8 cellular contexts compared by ENCODE assay signal in genomic region chr5:34898258-34898895, GRCh38. TPM values are rescaled to one million over a fixed set of nuclear protein-coding genes. Genes with fewer than 3 reads are reported as not detected.
DNase-seq lines count a peak whose midpoint lies in the region; ATAC-seq, FAIRE-seq and TF ChIP-seq lines count a peak whose summit lies in the region.

No MANE protein-coding gene starts in this region.

- intact Hi-C loops in Right ventricle myocardium inferior (cut with DNase I) = loop anchor here (1.0 to 10.0 kb wide), 3 partner anchors 244 to 413 kb away; partner anchors contain the start of gene RAI14
- intact Hi-C loops in cardiac septum (cut with DNase I) = loop anchor here (1.0 to 5.0 kb wide), 3 partner anchors 246 to 412 kb away; no protein-coding TSS in a partner anchor
- intact Hi-C loops in GM12878 (cut with micrococcal nuclease; ENCODE audit: unreplicated experiment) = loop anchor here (1.0 kb wide), 3 partner anchors 375 to 424 kb away; no protein-coding TSS in a partner anchor

- POLR2A ChIA-PET in GM12878 (lab: Charles Lee) = interaction anchor here (0.9 kb wide), 1 partner anchor 365 kb away, joined by 3 read pairs; no protein-coding TSS in a partner anchor

- RAD21 ChIA-PET in GM12878 (lab: Charles Lee; ENCODE audit: unreplicated experiment) = interaction anchor here (0.9 to 1.6 kb wide), 6 partner anchors 17 to 424 kb away, joined by 3 to 8 read pairs (median 4); partner anchors contain the start of genes BRIX1 and RAD1

- H3K9ac ChIP-seq in GM12878 (ENCODE audit: control insufficient read depth, insufficient read depth, low read length) = no peak overlapping the region

- FAIRE-seq in GM12878 (lab: Jason Lieb, UNC) = peak; percentile 89

- no peaks in the 10 kb centered on the region for H3K4me1 ChIP-seq in GM12878 (ENCODE audit: control insufficient read depth, insufficient read depth, low read length)

- WGBS in GM12878 (ENCODE audit: insufficient coverage, insufficient replicate concordance, low lambda C conversion rate, missing lambda C conversion rate) = 14% methylated on average over 3 of the region's 3 CpGs

- H3K79me2 ChIP-seq in GM12878 (ENCODE audit: control insufficient read depth, insufficient read depth, low read length) = no peaks in the 10 kb centered on the region

- no TSS peak for BruUV-seq in GM12878 (replicated peaks; lab: Mats Ljungman, UMichigan)

- SMC1A ChIA-PET in GM12878 (lab: Charles Lee; ENCODE audit: uncharacterized antibody, unreplicated experiment) = interaction anchor here (0.8 to 2.6 kb wide), 11 partner anchors 12 to 416 kb away, joined by 3 to 19 read pairs (median 4); no protein-coding TSS in a partner anchor

- TF ChIP-seq EP300 in GM12878 (IDR thresholded peaks at IDR 0.05; ENCODE audit: borderline replicate concordance in 1 of 2, control insufficient read depth in 1 of 2, low read depth in 2 of 2, low read length in 2 of 2) = no peak

- ATAC-seq in Right ventricle myocardium inferior (peak; percentile 80), HG03039 (IDR thresholded peaks at IDR 0.05; ENCODE audit: unreplicated experiment) (peak; percentile 86), GM12878 (peak; percentile 94)

- H3K27me3 ChIP-seq in GM12878 (replicated peaks in 1 of 2; ENCODE audit: control insufficient read depth in 2 of 2, insufficient read depth in 2 of 2, low read length in 1 of 2) = no peaks in the 10 kb centered on the region

- TF ChIP-seq RAD21 in GM12878 (IDR thresholded peaks at IDR 0.05; ENCODE audit: insufficient read depth, low read depth, low read length) = peak; percentile 90

- no peaks in the 10 kb centered on the region for H3K36me3 ChIP-seq in GM12878 (ENCODE audit: control insufficient read depth in 2 of 2, insufficient read depth in 2 of 2, low read length in 1 of 2)

- CTCF ChIA-PET in GM12878 (lab: Yijun Ruan, JAX) = interaction anchor here (0.5 to 5.7 kb wide), 25 partner anchors 9 to 430 kb away, joined by 3 to 44 read pairs (median 5); partner anchors contain the start of genes BRIX1, DNAJC21 and RAD1

- no peak overlapping the region for H3K4me2 ChIP-seq in GM12878 (ENCODE audit: control insufficient read depth, insufficient read depth)

- no peaks in the 10 kb centered on the region for H3K9me3 ChIP-seq in GM12878 (replicated peaks; ENCODE audit: control insufficient read depth, insufficient read depth, low read length)

- DNase-seq in Right ventricle myocardium inferior (ENCODE audit: missing footprints) (peak; percentile 64), cardiac septum (ENCODE audit: low spot score) (no peak), NCI-H2029 treated with DMSO at 0.1 percent for 48 hours (lab: John Stamatoyannopoulos, UW) (peak; percentile 51), T-helper 9 cell (peak; percentile 46), GM12878 (ENCODE audit: low read depth, low spot score) (no peak), iPS DF 4.7 (ENCODE audit: extremely low read depth, low spot score) (peak; percentile 49)
- peak; percentile 51 for DNase-seq in stimulated activated CD4-positive, alpha-beta T cell treated with anti-CD3 and anti-CD28 coated beads, Interleukin-12 subunit alpha, Interleukin-12 subunit beta, amount 100 ng/mL, for 4 hours

- in situ Hi-C loops in GM12878 (cut with MboI) = no loop called here

- no peak overlapping the region for H2AFZ ChIP-seq in GM12878 (ENCODE audit: control insufficient read depth, low read depth, low read length)

- no peak for TF ChIP-seq POLR2A in GM12878 (IDR thresholded peaks at IDR 0.05; ENCODE audit: low read depth, low read length)

- TF ChIP-seq CTCF in GM12878 (IDR thresholded peaks at IDR 0.05 in 2 of 3, conservative IDR thresholded peaks at IDR 0.05 in 1 of 3; ENCODE audit: control insufficient read depth in 2 of 3, extremely low read depth in 1 of 3, insufficient read depth in 1 of 3, low read depth in 3 of 3, low read length in 3 of 3) = peak; percentile 77 to 82 (median 79)

- H3K27ac ChIP-seq in GM12878 (ENCODE audit: control insufficient read depth, insufficient read depth) = no peak overlapping the region

- H4K20me1 ChIP-seq in GM12878 (ENCODE audit: control insufficient read depth, insufficient read depth) = no peaks in the 10 kb centered on the region

- no peak overlapping the region for H3K4me3 ChIP-seq in GM12878

TF ChIP-seq in GM12878, 131 proteins besides CTCF, POLR2A, EP300 and RAD21 (continues in another document):
- no peak for TF ChIP-seq ATF7 (IDR thresholded peaks at IDR 0.05; ENCODE audit: low read depth)

RNA-seq across cellular contexts. Expression of gene RAD1, which starts 16.9 kb away (rescaled TPM):
- 22.7 TPM for total RNA-seq in Right ventricle myocardium inferior
- 23.4 TPM for total RNA-seq in cardiac septum
- 30.3 and 31.4 TPM in 2 replicates for total RNA-seq in GM12878 (2013; cell fraction: nucleolus; rRNA removed)
- total RNA-seq in GM12878 (2014; rRNA removed) = 38.4 and 43.0 TPM in 2 replicates
- total RNA-seq in GM12878 (2014; rRNA removed; fragmentation: Illumina TruSeq; extraction: Trizol) = 27.1 and 28.5 TPM in 2 replicates
- total RNA-seq in GM12878 (2021) = 22.4 and 24.3 TPM in 2 replicates
- polyA plus RNA-seq in GM12878 (2011; ENCODE audit: low read depth) = 11.8 TPM
- polyA plus RNA-seq in GM12878 (2011; rRNA removed) = 31.4 and 36.1 TPM in 2 replicates
- polyA plus RNA-seq in GM12878 (2011; cell fraction: cytosol; rRNA removed) = 11.6 and 23.1 TPM in 2 replicates
- 13.9 and 16.5 TPM in 2 replicates for polyA plus RNA-seq in GM12878 (2011; cell fraction: nucleus; rRNA removed)
- 17.6 and 18.0 TPM in 2 replicates for polyA plus RNA-seq in GM12878 (2012)
- polyA plus RNA-seq in GM12878 (2014; fragmentation: Illumina TruSeq; extraction: Trizol) = 17.7 and 21.1 TPM in 2 replicates
- polyA plus RNA-seq in GM12878 (2014; fragmentation: Nextera tagmentation; extraction: Ambion mirVana) = 10 to 100 TPM; 43.4 to 58.4 TPM
- 31.3 and 32.9 TPM in 2 replicates for polyA plus RNA-seq in GM12878 (2014; rRNA removed)
- 10 to 100 TPM; 43.9 to 57.0 TPM for polyA plus RNA-seq in GM12878 (2016; fragmentation: Nextera tagmentation; extraction: Ambion mirVana)
- 18.3 and 26.7 TPM in 2 replicates for polyA minus RNA-seq in GM12878 (2011; rRNA and poly(A)+ RNA removed)
- polyA minus RNA-seq in GM12878 (2011; cell fraction: cytosol; rRNA and poly(A)+ RNA removed) = 10.8 and 11.4 TPM in 2 replicates
- polyA minus RNA-seq in GM12878 (2011; cell fraction: nucleus; rRNA and poly(A)+ RNA removed) = 18.5 and 33.1 TPM in 2 replicates

RNA-seq across cellular contexts. Expression of gene BRIX1, which starts 17.1 kb away (rescaled TPM):
- total RNA-seq in Right ventricle myocardium inferior (10.3 TPM), cardiac septum (14.6 TPM), GM12878 (2014; rRNA removed) (80.5 and 87.2 TPM in 2 replicates), GM12878 (2014; rRNA removed; fragmentation: Illumina TruSeq; extraction: Trizol) (74.2 and 80.3 TPM in 2 replicates), GM12878 (2021) (48.3 and 50.4 TPM in 2 replicates)
- 44.1 and 49.0 TPM in 2 replicates for total RNA-seq in GM12878 (2013; cell fraction: nucleolus; rRNA removed)
- polyA plus RNA-seq in GM12878 (2011; ENCODE audit: low read depth) = 21.5 TPM
- polyA plus RNA-seq in GM12878 (2011; rRNA removed) (71.4 and 113 TPM in 2 replicates), GM12878 (2014; fragmentation: Illumina TruSeq; extraction: Trizol) (83.1 and 114 TPM in 2 replicates), GM12878 (2014; fragmentation: Nextera tagmentation; extraction: Ambion mirVana) (10 to 100 TPM; 58.2 to 77.4 TPM), GM12878 (2014; rRNA removed) (49.5 and 59.5 TPM in 2 replicates), GM12878 (2016; fragmentation: Nextera tagmentation; extraction: Ambion mirVana) (100 to 1,000 TPM; 113 to 119 TPM)
- 14.7 and 16.4 TPM in 2 replicates for polyA plus RNA-seq in GM12878 (2011; cell fraction: cytosol; rRNA removed)
- polyA plus RNA-seq in GM12878 (2011; cell fraction: nucleus; rRNA removed) = 26.5 and 30.2 TPM in 2 replicates
- polyA plus RNA-seq in GM12878 (2012) = 24.4 and 29.5 TPM in 2 replicates
- 17.9 and 25.5 TPM in 2 replicates for polyA minus RNA-seq in GM12878 (2011; rRNA and poly(A)+ RNA removed)
- 17.1 and 23.2 TPM in 2 replicates for polyA minus RNA-seq in GM12878 (2011; cell fraction: cytosol; rRNA and poly(A)+ RNA removed)
- 11.4 and 19.9 TPM in 2 replicates for polyA minus RNA-seq in GM12878 (2011; cell fraction: nucleus; rRNA and poly(A)+ RNA removed)

RNA-seq across cellular contexts. Expression of gene DNAJC21, which starts 31.0 kb away (rescaled TPM):
- 55.5 TPM for total RNA-seq in Right ventricle myocardium inferior
- total RNA-seq in cardiac septum = 68.4 TPM
- total RNA-seq in GM12878 (2013; cell fraction: nucleolus; rRNA removed) = 48.5 and 50.6 TPM in 2 replicates
- 16.5 and 22.8 TPM in 2 replicates for total RNA-seq in GM12878 (2014; rRNA removed)
- 50.3 and 53.5 TPM in 2 replicates for total RNA-seq in GM12878 (2014; rRNA removed; fragmentation: Illumina TruSeq; extraction: Trizol)
- total RNA-seq in GM12878 (2021) = 34.6 and 36.3 TPM in 2 replicates
- polyA plus RNA-seq in GM12878 (2011; ENCODE audit: low read depth) = 26.3 TPM
- 30.9 and 53.1 TPM in 2 replicates for polyA plus RNA-seq in GM12878 (2011; rRNA removed)
- 7.6 and 7.8 TPM in 2 replicates for polyA plus RNA-seq in GM12878 (2011; cell fraction: cytosol; rRNA removed)
- 13.5 and 19.1 TPM in 2 replicates for polyA plus RNA-seq in GM12878 (2011; cell fraction: nucleus; rRNA removed)
- polyA plus RNA-seq in GM12878 (2012) = 28.7 and 32.3 TPM in 2 replicates
- 51.7 and 60.6 TPM in 2 replicates for polyA plus RNA-seq in GM12878 (2014; fragmentation: Illumina TruSeq; extraction: Trizol)
- polyA plus RNA-seq in GM12878 (2014; fragmentation: Nextera tagmentation; extraction: Ambion mirVana) = 10 to 100 TPM; 14.6 to 22.0 TPM
- 19.7 and 25.4 TPM in 2 replicates for polyA plus RNA-seq in GM12878 (2014; rRNA removed)
- 10 to 100 TPM in 1 of 2 experiments, 1 to 10 TPM in 1; 9.2 to 11.6 TPM for polyA plus RNA-seq in GM12878 (2016; fragmentation: Nextera tagmentation; extraction: Ambion mirVana)
- polyA minus RNA-seq in GM12878 (2011; rRNA and poly(A)+ RNA removed) = 12.1 and 17.2 TPM in 2 replicates
- 7.6 and 8.2 TPM in 2 replicates for polyA minus RNA-seq in GM12878 (2011; cell fraction: cytosol; rRNA and poly(A)+ RNA removed)
- 13.9 and 23.4 TPM in 2 replicates for polyA minus RNA-seq in GM12878 (2011; cell fraction: nucleus; rRNA and poly(A)+ RNA removed)

RNA-seq across cellular contexts. Expression of gene TTC23L, which starts 59.4 kb away (rescaled TPM):
- total RNA-seq in Right ventricle myocardium inferior (not detected), cardiac septum (0.32 TPM), GM12878 (2014; rRNA removed) (0.34 and 0.93 TPM in 2 replicates), GM12878 (2014; rRNA removed; fragmentation: Illumina TruSeq; extraction: Trizol) (0.09 TPM in 1 of 2 replicates, not detected in the other), GM12878 (2021) (not detected in 2 replicates)
- total RNA-seq in GM12878 (2013; cell fraction: nucleolus; rRNA removed) = not detected in 2 replicates
- not detected for polyA plus RNA-seq in GM12878 (2011; ENCODE audit: low read depth)
- polyA plus RNA-seq in GM12878 (2011; rRNA removed) (not detected in 2 replicates), GM12878 (2014; fragmentation: Illumina TruSeq; extraction: Trizol) (not detected in 2 replicates), GM12878 (2014; fragmentation: Nextera tagmentation; extraction: Ambion mirVana) (not detected), GM12878 (2014; rRNA removed) (not detected in 2 replicates), GM12878 (2016; fragmentation: Nextera tagmentation; extraction: Ambion mirVana) (not detected)
- 0.03 TPM in 1 of 2 replicates, not detected in the other for polyA plus RNA-seq in GM12878 (2011; cell fraction: cytosol; rRNA removed)
- polyA plus RNA-seq in GM12878 (2011; cell fraction: nucleus; rRNA removed) = not detected in 2 replicates
- polyA plus RNA-seq in GM12878 (2012) = 0.08 TPM in 1 of 2 replicates, not detected in the other
- polyA minus RNA-seq in GM12878 (2011; rRNA and poly(A)+ RNA removed) = not detected in 2 replicates
- polyA minus RNA-seq in GM12878 (2011; cell fraction: cytosol; rRNA and poly(A)+ RNA removed) = not detected in 2 replicates
- not detected in 2 replicates for polyA minus RNA-seq in GM12878 (2011; cell fraction: nucleus; rRNA and poly(A)+ RNA removed)

Comparison
In these comparisons a context has a peak if more than half of its experiments do, and no peak if none do; other contexts are left out.
1. DNase-seq: peak in Right ventricle myocardium inferior (single experiment), NCI-H2029 treated with DMSO at 0.1 percent for 48 hours (single experiment), T-helper 9 cell (single experiment), iPS DF 4.7 (single experiment) and stimulated activated CD4-positive, alpha-beta T cell treated with anti-CD3 and anti-CD28 coated beads, Interleukin-12 subunit alpha, Interleukin-12 subunit beta, amount 100 ng/mL, for 4 hours (single experiment); none in cardiac septum (single experiment) and GM12878 (single experiment).
2. Peak in every context shown above with its lines, with median percentiles within 50 percentile points of each other: ATAC-seq.